In the genomic region with DNA sequence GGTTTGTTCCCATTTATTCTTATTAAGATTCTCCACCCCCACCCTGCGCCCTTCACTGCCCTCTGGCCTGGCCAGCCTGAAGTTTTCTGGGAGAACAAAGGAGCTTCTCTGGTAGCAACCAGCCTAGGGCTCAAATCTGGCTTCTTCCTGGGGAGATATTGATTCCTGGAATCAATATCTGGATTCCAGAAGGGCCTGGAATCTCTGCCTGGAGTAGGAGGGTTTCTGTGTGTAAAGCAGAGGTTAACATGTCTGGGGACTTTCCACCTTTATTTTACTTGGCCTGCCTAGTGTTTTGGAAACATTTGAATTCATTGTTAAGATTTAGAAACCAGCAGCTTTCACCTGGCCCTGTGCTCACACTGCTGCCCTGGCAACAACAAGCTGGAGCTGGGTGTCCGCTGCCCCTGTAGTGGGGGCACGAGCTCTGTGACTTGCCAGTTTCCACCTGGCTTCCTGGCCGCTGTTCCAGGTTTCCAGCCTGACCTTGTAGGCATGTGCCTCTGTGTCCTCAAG, we compare ENCODE assay signal across 15 cellular contexts. TPM values are rescaled to one million over a fixed set of nuclear protein-coding genes. Genes with fewer than 3 reads are reported as not detected.
A peak's percentile ranks its signal among the peaks of the same experiment; 100 is the strongest.
DNase-seq lines count a peak whose midpoint lies in the region; ATAC-seq and TF ChIP-seq lines count a peak whose summit lies in the region.
"Had no signal": no experiment of that assay in that cellular context is flagged by ENCODE, and none has a peak within 500 bp of the region (broad histone marks: within the 10 kb centered on the region; RNA-seq: fewer than 3 reads in every experiment).

No MANE protein-coding gene starts in this region.

- no peaks in the 10 kb centered on the region for H3K9me3 ChIP-seq in IMR-90 (ENCODE audit: control insufficient read depth, insufficient read depth, low read length)
- H3K9me3 ChIP-seq in sigmoid colon = no peaks in the 10 kb centered on the region
- H3K9me3 ChIP-seq: testis had no signal

- DNase-seq in IMR-90 (no peak), kidney tubule cell (ENCODE audit: low spot score) (peak; percentile 61), sigmoid colon (no peak), H4 (ENCODE audit: low spot score) (no peak), ACHN (no peak)
- no peak for DNase-seq in activated CD4-positive, alpha-beta T cell treated with anti-CD3 and anti-CD28 coated beads, Interleukin-2, amount 50 U/mL, for 1 hour
- no peak for DNase-seq in activated naive CD4-positive, alpha-beta T cell (lab: John Stamatoyannopoulos, UW)
- DNase-seq: activated CD8-positive, alpha-beta memory T cell treated with anti-CD3 and anti-CD28 coated beads, Interleukin-2, amount 50 U/mL, for 4 hours; CD4-positive, alpha-beta T cell; KG1; NCI-H187; testis had no signal

- H3K27ac ChIP-seq in IMR-90 (ENCODE audit: insufficient read depth, low read length) (no peak overlapping the region), sigmoid colon (peak overlapping the region; percentile 9 to 52 (median 24))
- H3K27ac ChIP-seq: testis had no signal

- peak overlapping the region; percentile 64 for H2BK120ac ChIP-seq in IMR-90 (ENCODE audit: low read depth, low read length)

- H2AK9ac ChIP-seq in IMR-90 (replicated peaks; ENCODE audit: low read depth, low read length, poor library complexity) = peak overlapping the region; percentile 47

- H3K4me1 ChIP-seq in IMR-90 (ENCODE audit: control insufficient read depth, insufficient read depth, low read length) (peaks cover 34% of the 10 kb centered on the region), sigmoid colon (peaks cover 0 to 29% (median 24%) of the 10 kb centered on the region in 4 donors)

- H3K14ac ChIP-seq in IMR-90 (replicated peaks; ENCODE audit: low read depth, low read length) = peak overlapping the region; percentile 10

- H3K79me1 ChIP-seq in IMR-90 (ENCODE audit: low read depth in 1 of 2, low read length in 2 of 2) = peaks cover 0 to 45% of the 10 kb centered on the region in 2 experiments; a peak in 2 of 4 replicates

- in situ Hi-C loops in IMR-90 (cut with MboI; ENCODE audit: low sequenced_read_pairs) (no loop called here), ACHN (cut with HindIII; ENCODE audit: low pct_ligation_motif_present, low pct_unique_long_range_greater_than_20kb, low sequenced_read_pairs) (no loop called here)

- H3K4me3 ChIP-seq in IMR-90 (ENCODE audit: insufficient read depth, low read depth, low read length) = no peak overlapping the region
- no peak overlapping the region for H3K4me3 ChIP-seq in sigmoid colon
- H3K4me3 ChIP-seq: testis had no signal

- peak overlapping the region; percentile 11 to 36 (median 21) for H3K27ac Mint-ChIP-seq in brain
- H3K27ac Mint-ChIP-seq: activated naive CD8-positive, alpha-beta T cell; CD4-positive, alpha-beta T cell; WTC11 had no signal

- no peak overlapping the region for H3K9ac ChIP-seq in IMR-90 (ENCODE audit: low read depth, low read length)

- no peaks in the 10 kb centered on the region for H3K36me3 Mint-ChIP-seq in brain
- H3K36me3 Mint-ChIP-seq: activated naive CD8-positive, alpha-beta T cell; WTC11 had no signal

- peak overlapping the region in 1 of 2 experiments; percentile 51; a peak in 1 of 4 replicates for H4K8ac ChIP-seq in IMR-90 (ENCODE audit: low read depth in 2 of 2, low read length in 2 of 2)

- no peaks in the 10 kb centered on the region for H3K36me3 ChIP-seq in IMR-90 (ENCODE audit: control insufficient read depth, insufficient read depth, low read length)
- no peaks in the 10 kb centered on the region for H3K36me3 ChIP-seq in sigmoid colon

- 89% methylated on average over 3 of the region's 4 CpGs; no CpG with 5 or more reads in 1 of the 2 experiments for WGBS in IMR-90 (ENCODE audit: extremely low coverage in 2 of 2, insufficient read length in 1 of 2), 2 experiments
- 81 to 87% methylated on average over 4 of the region's 4 CpGs for WGBS in sigmoid colon, 2 donors

- peak overlapping the region; percentile 74; the same call in 1 of the 2 replicates for H2AK5ac ChIP-seq in IMR-90 (ENCODE audit: low read depth, low read length)

- TF ChIP-seq EP300 in sigmoid colon (IDR thresholded peaks at IDR 0.05) = no peak

- TF ChIP-seq RAD21 in IMR-90 (IDR thresholded peaks at IDR 0.05; ENCODE audit: low read length) = no peak

- H3K4me1 Mint-ChIP-seq in brain = peaks cover 84% of the 10 kb centered on the region

- no peak for ATAC-seq in IMR-90 (ENCODE audit: low read depth)
- ATAC-seq: WTC11 had no signal

- no peak overlapping the region; the same call in 1 of the 2 replicates for H4K5ac ChIP-seq in IMR-90 (ENCODE audit: low read depth, low read length)

- CTCF ChIA-PET in IMR-90 (lab: Yijun Ruan, JAX) = no interaction called here

- intact Hi-C loops in IMR-90 (cut with micrococcal nuclease) = no loop called here
- intact Hi-C loops in sigmoid colon (cut with DNase I) = no loop called here

- H2BK5ac ChIP-seq in IMR-90 (ENCODE audit: low read depth, low read length, poor library complexity, severe bottlenecking) = peak overlapping the region; percentile 18

- no peaks in the 10 kb centered on the region for H3K27me3 ChIP-seq in IMR-90 (ENCODE audit: control insufficient read depth, insufficient read depth, low read length)
- H3K27me3 ChIP-seq in sigmoid colon = no peaks in the 10 kb centered on the region
- H3K27me3 ChIP-seq: testis had no signal

- no TSS peak for BruUV-seq in IMR-90 (replicated peaks; lab: Mats Ljungman, UMichigan)

- dilution Hi-C loops in IMR-90 (cut with HindIII; ENCODE audit: low sequenced_read_pairs, unreplicated experiment) = no loop called here

- H2BK20ac ChIP-seq in IMR-90 (ENCODE audit: low read depth, low read length) = peak overlapping the region; percentile 45; the same call in 1 of the 2 replicates

- peaks cover 10% of the 10 kb centered on the region for H3K27me3 Mint-ChIP-seq in brain

- H2AFZ ChIP-seq in IMR-90 (replicated peaks; ENCODE audit: low read length, poor library complexity) = peak overlapping the region; percentile 24

- H4K20me1 ChIP-seq in IMR-90 (ENCODE audit: insufficient read depth, low read length) = no peaks in the 10 kb centered on the region; the same call in 1 of the 2 replicates

- peak overlapping the region; percentile 42 for H3K23ac ChIP-seq in IMR-90 (ENCODE audit: low read depth, low read length)

- H3K9me3 Mint-ChIP-seq in brain = peaks cover 0 to 3% (median 0%) of the 10 kb centered on the region in 5 experiments
- H3K9me3 Mint-ChIP-seq: CD4-positive, alpha-beta T cell; WTC11 had no signal

- TF ChIP-seq CTCF in IMR-90 (conservative IDR thresholded peaks at IDR 0.05; ENCODE audit: low read depth, low read length) (no peak), brain (conservative IDR thresholded peaks at IDR 0.05) (no peak), sigmoid colon (IDR thresholded peaks at IDR 0.05) (no peak)

- H2BK15ac ChIP-seq in IMR-90 (ENCODE audit: low read depth, low read length) = peak overlapping the region; percentile 74; the same call in 2 of the 3 replicates

- H3K4ac ChIP-seq in IMR-90 (ENCODE audit: low read depth, low read length) = peak overlapping the region; percentile 74

- H3K4me3 Mint-ChIP-seq in brain = no peak overlapping the region
- H3K4me3 Mint-ChIP-seq: activated naive CD8-positive, alpha-beta T cell; CD4-positive, alpha-beta T cell; WTC11 had no signal

- H3K18ac ChIP-seq in IMR-90 (ENCODE audit: low read depth, low read length) = no peak overlapping the region

- no peak overlapping the region for H3K56ac ChIP-seq in IMR-90 (ENCODE audit: extremely low read depth, insufficient read depth, low read length)

- peak overlapping the region; percentile 64 for H4K91ac ChIP-seq in IMR-90 (ENCODE audit: insufficient read depth, low read depth, low read length)

- H3K4me2 ChIP-seq in IMR-90 (ENCODE audit: low read depth, low read length) = no peak overlapping the region

- POLR2A ChIA-PET in IMR-90 (lab: Charles Lee; ENCODE audit: unreplicated experiment) = no interaction called here

- TF ChIP-seq POLR2A in IMR-90 (IDR thresholded peaks at IDR 0.05; ENCODE audit: low read depth, low read length) = no peak
- TF ChIP-seq POLR2A in sigmoid colon (IDR thresholded peaks at IDR 0.05) = no peak

- H3K9me1 ChIP-seq in IMR-90 (ENCODE audit: insufficient read depth, low read length) = peaks cover 39% of the 10 kb centered on the region

TF ChIP-seq in IMR-90, 13 proteins besides CTCF, POLR2A, EP300 and RAD21 (continues in another document):
- TF ChIP-seq USF2 (IDR thresholded peaks at IDR 0.05; ENCODE audit: low read depth, low read length) = no peak
- TF ChIP-seq RCOR1 (IDR thresholded peaks at IDR 0.05; ENCODE audit: insufficient replicate concordance, low read length) = no peak
- no peak for TF ChIP-seq MXI1 (IDR thresholded peaks at IDR 0.05; ENCODE audit: borderline replicate concordance, low read depth, low read length)
- no peak for TF ChIP-seq CEBPB (IDR thresholded peaks at IDR 0.05; ENCODE audit: low read depth, low read length)

RNA-seq across cellular contexts. Expression of gene C11orf91, which starts 5.5 kb away (rescaled TPM):
- not detected in 2 replicates for total RNA-seq in IMR-90 (2012; rRNA removed)
- polyA plus RNA-seq in IMR-90 (2012; rRNA removed) = 0.10 TPM in 1 of 2 replicates, not detected in the other
- polyA plus RNA-seq in IMR-90 (2012; cell fraction: cytosol; rRNA removed) = 0.27 TPM in 1 of 2 replicates, not detected in the other
- polyA plus RNA-seq in IMR-90 (2012; cell fraction: nucleus; rRNA removed; ENCODE audit: low replicate concordance) = 0.11 and 0.21 TPM in 2 replicates
- not detected for polyA plus RNA-seq in brain (ENCODE audit: insufficient read depth, low read depth, low replicate concordance)
- total RNA-seq in sigmoid colon = not detected
- polyA plus RNA-seq in sigmoid colon = not detected
- not detected in 2 replicates for total RNA-seq in H4 (2014; rRNA removed; shearing (Covaris generic))

RNA-seq across cellular contexts. Expression of gene CD59, which starts 41.1 kb away (rescaled TPM):
- 637 and 765 TPM in 2 replicates for total RNA-seq in IMR-90 (2012; rRNA removed)
- 1,066 and 1,140 TPM in 2 replicates for polyA plus RNA-seq in IMR-90 (2012; rRNA removed)
- 293 and 869 TPM in 2 replicates for polyA plus RNA-seq in IMR-90 (2012; cell fraction: cytosol; rRNA removed)
- polyA plus RNA-seq in IMR-90 (2012; cell fraction: nucleus; rRNA removed; ENCODE audit: low replicate concordance) = 63.7 and 319 TPM in 2 replicates
- 189 TPM for polyA plus RNA-seq in brain (ENCODE audit: insufficient read depth, low read depth, low replicate concordance)
- total RNA-seq in sigmoid colon = 100 to 1,000 TPM; 160 to 206 (median 183) TPM
- polyA plus RNA-seq in sigmoid colon = 100 to 1,000 TPM in 1 of 3 donors, 10 to 100 TPM in 2; 54.1 to 210 (median 80.7) TPM
- total RNA-seq in H4 (2014; rRNA removed; shearing (Covaris generic)) = 196 and 287 TPM in 2 replicates
